Comparison of ENCODE assay signal across 11 cellular contexts in genomic region chr3:194166682-194167479, GRCh38. TPM values are rescaled to one million over a fixed set of nuclear protein-coding genes. Genes with fewer than 3 reads are reported as not detected.
A peak's percentile ranks its signal among the peaks of the same experiment; 100 is the strongest.
DNase-seq lines count a peak whose midpoint lies in the region; ATAC-seq, FAIRE-seq and TF ChIP-seq lines count a peak whose summit lies in the region.
"Had no signal": no experiment of that assay in that cellular context is flagged by ENCODE, and none has a peak within 500 bp of the region (broad histone marks: within the 10 kb centered on the region; RNA-seq: fewer than 3 reads in every experiment).

No MANE protein-coding gene starts in this region.

- H3K27me3 ChIP-seq in HUES48 (ENCODE audit: control insufficient read depth, insufficient read depth, low read length), result no peaks in the 10 kb centered on the region
- H3K27me3 ChIP-seq in smooth muscle cell (ENCODE audit: low read depth), result no peaks in the 10 kb centered on the region
- H3K27me3 ChIP-seq: adrenal gland had no signal

- H3K36me3 ChIP-seq in HUES48 (ENCODE audit: control insufficient read depth, insufficient read depth, low read length) (no peaks in the 10 kb centered on the region), smooth muscle cell (ENCODE audit: low read depth) (no peaks in the 10 kb centered on the region)
- H3K36me3 ChIP-seq: adrenal gland had no signal

- H3K4me3 Mint-ChIP-seq in immature natural killer cell, result no peak overlapping the region

- H4K20me1 ChIP-seq in smooth muscle cell (ENCODE audit: low read depth), result no peaks in the 10 kb centered on the region

- no peak overlapping the region for H3K9ac ChIP-seq in HUES48 (ENCODE audit: low read depth, low read length)
- H3K9ac ChIP-seq in smooth muscle cell (ENCODE audit: low read depth), result no peak overlapping the region

- H3K27me3 Mint-ChIP-seq in immature natural killer cell (ENCODE audit: low read depth in 3 of 3), result peaks cover 6 to 12% (median 6%) of the 10 kb centered on the region in 3 donors

- no peak for FAIRE-seq in RCC 7860 (lab: Jason Lieb, UNC)

- peak overlapping the region; percentile 54 for H3K27ac ChIP-seq in HUES48 (ENCODE audit: low read depth, low read length)
- H3K27ac ChIP-seq in VCaP, result peak overlapping the region; percentile 86
- H3K27ac ChIP-seq in smooth muscle cell (ENCODE audit: low read depth), result no peak overlapping the region
- H3K27ac ChIP-seq: adrenal gland had no signal

- H3K4me3 ChIP-seq in HUES48 (ENCODE audit: low read depth, low read length) (no peak overlapping the region), smooth muscle cell (peak overlapping the region; percentile 4)
- H3K4me3 ChIP-seq: adrenal gland had no signal

- H3F3A ChIP-seq in smooth muscle cell (ENCODE audit: low read depth), result no peaks in the 10 kb centered on the region

- H2AFZ ChIP-seq in smooth muscle cell (ENCODE audit: low read depth), result peak overlapping the region; percentile 82

- H3K27ac Mint-ChIP-seq in immature natural killer cell, result no peak overlapping the region

- H3K79me2 ChIP-seq in smooth muscle cell (ENCODE audit: low read depth), result no peaks in the 10 kb centered on the region

- H3K4me2 ChIP-seq in smooth muscle cell, result peak overlapping the region; percentile 77

- H3K4me1 Mint-ChIP-seq in immature natural killer cell, result no peaks in the 10 kb centered on the region

- TF ChIP-seq CTCF in VCaP (conservative IDR thresholded peaks at IDR 0.05), result no peak
- no peak for TF ChIP-seq CTCF in smooth muscle cell (IDR thresholded peaks at IDR 0.05; ENCODE audit: borderline replicate concordance, insufficient read depth, poor library complexity, severe bottlenecking)

- 37% methylated on average over 16 of the region's 16 CpGs for WGBS in smooth muscle cell (ENCODE audit: low lambda C conversion rate)

- DNase-seq in iPS-NIHi7 (ENCODE audit: extremely low spot score) (peak; percentile 29), smooth muscle cell (lab: John Stamatoyannopoulos, UW; ENCODE audit: unreplicated experiment) (no peak), RCC 7860 (ENCODE audit: low spot score) (no peak), immature natural killer cell (no peak)
- DNase-seq: SW 1271 had no signal

- H3K36me3 Mint-ChIP-seq in immature natural killer cell, result no peaks in the 10 kb centered on the region

- H3K9me3 Mint-ChIP-seq in immature natural killer cell, result no peaks in the 10 kb centered on the region

- H3K4me1 ChIP-seq in HUES48 (ENCODE audit: control insufficient read depth, insufficient read depth, low read length) (peaks cover 47% of the 10 kb centered on the region), smooth muscle cell (ENCODE audit: low read depth) (peaks cover 31% of the 10 kb centered on the region)

- ATAC-seq in GM19351 (IDR thresholded peaks at IDR 0.05; ENCODE audit: unreplicated experiment), result no peak
- ATAC-seq: esophagus mucosa had no signal

- H3K9me3 ChIP-seq in HUES48 (ENCODE audit: control insufficient read depth, insufficient read depth, low read length), result no peaks in the 10 kb centered on the region
- no peaks in the 10 kb centered on the region for H3K9me3 ChIP-seq in smooth muscle cell (replicated peaks; ENCODE audit: low read depth)
- H3K9me3 ChIP-seq: adrenal gland had no signal

RNA-seq across cellular contexts. Expression of gene HES1, which starts 30.9 kb away (rescaled TPM):
- 69.5 and 96.8 TPM in 2 replicates for total RNA-seq in smooth muscle cell
- polyA plus RNA-seq in smooth muscle cell (52.0 and 59.9 TPM in 2 replicates), immature natural killer cell (not detected)
- total RNA-seq: activated CD8-positive, alpha-beta memory T cell treated with anti-CD3 and anti-CD28 coated beads for 36 hours had no signal

Comparison
In these comparisons a context has a peak if more than half of its experiments do, and no peak if none do; other contexts are left out.
1. RNA of gene HES1, which starts 30.9 kb away (polyA plus RNA-seq): 52.0 to 59.9 TPM in smooth muscle cell; not detected in immature natural killer cell; every median in the first group is over 10 times any median in the second.